Comparison of ENCODE assay signal across 3 cellular contexts in genomic region chr1:156862602-156863599, GRCh38.
TF ChIP-seq lines count a peak whose summit lies in the region.

No MANE protein-coding gene starts in this region.

TF ChIP-seq in SK-N-SH, 30 proteins besides CTCF, POLR2A, EP300 and RAD21 (continued from another document):
- peak; percentile 18; the same call in 1 of the 2 replicates for TF ChIP-seq GATA2 (CRISPR knock-in tag; IDR thresholded peaks at IDR 0.05)
- no peak for TF ChIP-seq FOSL2 (IDR thresholded peaks at IDR 0.05; ENCODE audit: borderline replicate concordance, low read depth)

TF ChIP-seq in SK-N-SH treated with all-trans-retinoic acid at 6 μM for 48 hours, 23 proteins besides CTCF, POLR2A, EP300 and RAD21 (continued from another document):
- TF ChIP-seq, protein P1, sequence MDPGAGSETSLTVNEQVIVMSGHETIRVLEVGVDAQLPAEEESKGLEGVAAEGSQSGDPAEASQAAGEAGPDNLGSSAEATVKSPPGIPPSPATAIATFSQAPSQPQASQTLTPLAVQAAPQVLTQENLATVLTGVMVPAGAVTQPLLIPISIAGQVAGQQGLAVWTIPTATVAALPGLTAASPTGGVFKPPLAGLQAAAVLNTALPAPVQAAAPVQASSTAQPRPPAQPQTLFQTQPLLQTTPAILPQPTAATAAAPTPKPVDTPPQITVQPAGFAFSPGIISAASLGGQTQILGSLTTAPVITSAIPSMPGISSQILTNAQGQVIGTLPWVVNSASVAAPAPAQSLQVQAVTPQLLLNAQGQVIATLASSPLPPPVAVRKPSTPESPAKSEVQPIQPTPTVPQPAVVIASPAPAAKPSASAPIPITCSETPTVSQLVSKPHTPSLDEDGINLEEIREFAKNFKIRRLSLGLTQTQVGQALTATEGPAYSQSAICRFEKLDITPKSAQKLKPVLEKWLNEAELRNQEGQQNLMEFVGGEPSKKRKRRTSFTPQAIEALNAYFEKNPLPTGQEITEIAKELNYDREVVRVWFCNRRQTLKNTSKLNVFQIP (CRISPR knock-in tag; IDR thresholded peaks at IDR 0.05; ENCODE audit: borderline replicate concordance, low read depth), result no peak
- TF ChIP-seq BACH2 (CRISPR knock-in tag; IDR thresholded peaks at IDR 0.05; ENCODE audit: borderline replicate concordance), result no peak
- TF ChIP-seq PPARA (CRISPR knock-in tag; IDR thresholded peaks at IDR 0.05; ENCODE audit: borderline replicate concordance), result no peak
TF ChIP-seq in SK-N-SH treated with all-trans-retinoic acid at 6 μM for 48 hours: peak in this region for 0.

TF ChIP-seq in HEK293, 187 proteins besides CTCF, POLR2A, EP300 and RAD21 (continued from another document):
- TF ChIP-seq, protein P2, sequence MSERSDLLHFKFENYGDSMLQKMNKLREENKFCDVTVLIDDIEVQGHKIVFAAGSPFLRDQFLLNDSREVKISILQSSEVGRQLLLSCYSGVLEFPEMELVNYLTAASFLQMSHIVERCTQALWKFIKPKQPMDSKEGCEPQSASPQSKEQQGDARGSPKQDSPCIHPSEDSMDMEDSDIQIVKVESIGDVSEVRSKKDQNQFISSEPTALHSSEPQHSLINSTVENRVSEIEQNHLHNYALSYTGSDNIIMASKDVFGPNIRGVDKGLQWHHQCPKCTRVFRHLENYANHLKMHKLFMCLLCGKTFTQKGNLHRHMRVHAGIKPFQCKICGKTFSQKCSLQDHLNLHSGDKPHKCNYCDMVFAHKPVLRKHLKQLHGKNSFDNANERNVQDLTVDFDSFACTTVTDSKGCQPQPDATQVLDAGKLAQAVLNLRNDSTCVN (tag by site-specific recombination; optimal IDR thresholded peaks at IDR 0.05), result no peak
- TF ChIP-seq EGR2 (tag by site-specific recombination; IDR thresholded peaks at IDR 0.05; ENCODE audit: low read depth) (peak; percentile 56), ZNF366 (tag by site-specific recombination; conservative IDR thresholded peaks at IDR 0.05) (0 out of 2 replicates have a peak, but pooled peaks have one; percentile 48), ZFHX2 (tag by site-specific recombination; conservative IDR thresholded peaks at IDR 0.05) (peak; percentile 42; the same call in 1 of the 2 replicates), SETDB1 (IDR thresholded peaks at IDR 0.05; ENCODE audit: insufficient read length, low read length) (no peak), PRDM1 (tag by site-specific recombination; IDR thresholded peaks at IDR 0.05) (peak; percentile 91), ZBTB20 (tag by site-specific recombination; IDR thresholded peaks at IDR 0.05) (peak; percentile 85), GLIS1 (tag by site-specific recombination; IDR thresholded peaks at IDR 0.05) (peak; percentile 30; the same call in 1 of the 2 replicates)
